Comparison of ENCODE assay signal across 8 cellular contexts in the genomic region with DNA sequence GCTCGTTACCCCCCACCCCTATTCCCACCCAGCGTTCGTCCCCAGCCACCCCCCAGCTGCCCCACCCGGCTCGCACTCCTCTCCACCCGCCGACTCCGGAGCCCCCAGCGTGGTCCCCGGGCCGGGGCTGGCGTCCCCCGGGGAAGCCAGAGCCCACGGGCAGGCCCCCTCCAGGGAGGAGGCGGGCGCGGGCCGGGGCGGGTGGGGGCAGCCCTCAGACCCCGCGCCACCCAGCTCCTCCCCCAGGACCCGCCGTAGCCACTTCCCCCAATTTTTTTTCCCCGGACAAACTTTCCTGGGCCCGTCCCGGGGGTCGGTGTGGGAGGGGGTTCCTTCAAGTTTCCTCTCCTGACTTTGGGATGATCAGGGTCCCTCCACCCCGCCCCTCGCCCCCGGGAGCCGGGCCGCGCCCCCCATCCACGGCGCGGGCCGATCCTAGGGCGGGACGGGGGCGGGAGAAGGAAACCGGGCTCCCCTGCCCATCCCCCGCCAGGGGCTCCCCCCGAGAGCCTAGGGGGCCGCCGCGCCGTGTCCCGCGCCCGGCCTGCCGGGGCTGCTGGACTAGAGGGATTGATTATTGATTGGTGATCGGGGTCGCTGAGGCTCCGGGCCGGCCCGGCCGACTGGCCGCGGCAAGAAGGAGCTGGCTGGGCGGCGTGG. TPM values are rescaled to one million over a fixed set of nuclear protein-coding genes. Genes with fewer than 3 reads are reported as not detected.
DNase-seq lines count a peak whose midpoint lies in the region; ATAC-seq and TF ChIP-seq lines count a peak whose summit lies in the region.

No MANE protein-coding gene starts in this region.

- intact Hi-C loops in CD4-positive, alpha-beta T cell (cut with DNase I, micrococcal nuclease) = loop anchor here in 1 of 2 experiments (5.0 to 10.0 kb wide), 4 partner anchors 133 to 1625 kb away; no protein-coding TSS in a partner anchor

- peaks cover 17% of the 10 kb centered on the region for H3K4me1 ChIP-seq in SJCRH30

- TF ChIP-seq CTCF in CD4-positive, alpha-beta T cell (IDR thresholded peaks at IDR 0.05) = no peak
- no peak for TF ChIP-seq CTCF in fibroblast of pulmonary artery (IDR thresholded peaks at IDR 0.05; ENCODE audit: low read length, missing control alignments)
- no peak for TF ChIP-seq CTCF in omental fat pad (IDR thresholded peaks at IDR 0.05)

- no peak for DNase-seq in CD4-positive, alpha-beta T cell
- DNase-seq in SJCRH30 (peak; percentile 81 to 84), fibroblast of pulmonary artery (ENCODE audit: low read depth) (peak; percentile 34), omental fat pad (ENCODE audit: low spot score) (no peak), epidermal melanocyte (ENCODE audit: insufficient read length, low spot score) (no peak), germinal center (ENCODE audit: low spot score) (no peak)

- H3K36me3 ChIP-seq in SJCRH30 = peaks cover 39% of the 10 kb centered on the region

- H3K27me3 Mint-ChIP-seq in CD4-positive, alpha-beta T cell = peaks cover 77% of the 10 kb centered on the region

- no peak for ATAC-seq in CD4-positive, alpha-beta T cell (ENCODE audit: poor library complexity)
- peak; percentile 43 for ATAC-seq in omental fat pad (ENCODE audit: low FRiP score)
- no peak for ATAC-seq in HG03469 (IDR thresholded peaks at IDR 0.05; ENCODE audit: unreplicated experiment)
- ATAC-seq in GM18519 (IDR thresholded peaks at IDR 0.05; ENCODE audit: low FRiP score, unreplicated experiment) = no peak

- CTCF ChIA-PET in CD4-positive, alpha-beta T cell (lab: Charles Lee) = no interaction called here

- peak overlapping the region; percentile 100 for H3K4me3 ChIP-seq in SJCRH30
- peak overlapping the region; percentile 72 for H3K4me3 ChIP-seq in fibroblast of pulmonary artery (replicated peaks; ENCODE audit: low read depth, low read length)

- no peak overlapping the region for H3K27ac Mint-ChIP-seq in CD4-positive, alpha-beta T cell

- POLR2A ChIA-PET in CD4-positive, alpha-beta T cell (lab: Charles Lee) = interaction anchor here (0.8 to 1.3 kb wide), 2 partner anchors 10 to 136 kb away, joined by 3 read pairs; no protein-coding TSS in a partner anchor

- peaks cover 4% of the 10 kb centered on the region for H3K36me3 Mint-ChIP-seq in CD4-positive, alpha-beta T cell (ENCODE audit: low read depth)

- H3K9me3 ChIP-seq in CD4-positive, alpha-beta T cell (ENCODE audit: control insufficient read depth, low read length) = no peaks in the 10 kb centered on the region
- no peaks in the 10 kb centered on the region for H3K9me3 ChIP-seq in SJCRH30 (replicated peaks)

- no peak overlapping the region for H3K27ac ChIP-seq in CD4-positive, alpha-beta T cell (ENCODE audit: low read depth, low read length)
- H3K27ac ChIP-seq in SJCRH30 = peak overlapping the region; percentile 98

- H3K27me3 ChIP-seq in CD4-positive, alpha-beta T cell (ENCODE audit: control insufficient read depth, insufficient read depth, low read length) = peaks cover 82% of the 10 kb centered on the region
- H3K27me3 ChIP-seq in SJCRH30 = no peaks in the 10 kb centered on the region

- peaks cover 49% of the 10 kb centered on the region for H3K4me1 Mint-ChIP-seq in CD4-positive, alpha-beta T cell (ENCODE audit: low read depth)

- H3K4me3 Mint-ChIP-seq in CD4-positive, alpha-beta T cell = peak overlapping the region; percentile 67

- H3K9me3 Mint-ChIP-seq in CD4-positive, alpha-beta T cell = no peaks in the 10 kb centered on the region

RNA-seq across cellular contexts. Expression of a gene that starts 0.9 kb away (rescaled TPM):
- under 1 TPM; 0.38 to 0.61 TPM for total RNA-seq in CD4-positive, alpha-beta T cell
- 52.5 and 55.3 TPM in 2 replicates for total RNA-seq in SJCRH30 (2014; rRNA removed; shearing (Covaris generic))
- total RNA-seq in omental fat pad = 10 to 100 TPM in 3 of 4 donors, 1 to 10 TPM in 1; 6.3 to 10.6 (median 10.4) TPM

Comparison
In these comparisons a context has a peak if more than half of its experiments do, and no peak if none do; other contexts are left out.
1. DNase-seq: peak in SJCRH30 (2 of 2) and fibroblast of pulmonary artery (single experiment); none in CD4-positive, alpha-beta T cell (0 of 10), omental fat pad (single experiment), epidermal melanocyte (single experiment) and germinal center (single experiment).
2. RNA of a gene that starts 0.9 kb away (total RNA-seq): 52.5 to 55.3 TPM in SJCRH30 and 6.3 to 10.6 TPM in omental fat pad; 0.38 to 0.61 TPM in CD4-positive, alpha-beta T cell; every median in the first group is over 4 times any median in the second.